30 cellular contexts compared by ENCODE assay signal in genomic region chrX:149571770-149572169, GRCh38. TPM values are rescaled to one million over a fixed set of nuclear protein-coding genes. Genes with fewer than 3 reads are reported as not detected.
"Had no signal": no experiment of that assay in that cellular context is flagged by ENCODE, and none has a peak within 500 bp of the region (broad histone marks: within the 10 kb centered on the region; RNA-seq: fewer than 3 reads in every experiment).

No MANE protein-coding gene starts in this region.

- H3K4me3 ChIP-seq: ascending aorta, esophagus squamous epithelium, heart right ventricle, skin epidermis, testis, uterus had no signal

- H3K9me3 ChIP-seq: ascending aorta, esophagus squamous epithelium, heart right ventricle, neutrophil, testis, uterus had no signal

- H3K4me1 ChIP-seq: esophagus squamous epithelium, testis, uterus had no signal

- DNase-seq: activated B cell treated with CpG ODN at 0.5 μM for 24 hours; activated CD4-positive, alpha-beta T cell treated with anti-CD3 and anti-CD28 coated beads for 4 hours; activated CD4-positive, alpha-beta T cell treated with anti-CD3 and anti-CD28 coated beads, Interleukin-2, amount 50 U/mL, for 48 hours; activated CD8-positive, alpha-beta memory T cell treated with anti-CD3 and anti-CD28 coated beads for 24 hours; activated effector memory CD4-positive, alpha-beta T cell treated with anti-CD3 and anti-CD28 coated beads, Interleukin-2, amount 50 U/mL, for 16 hours; activated naive CD4-positive, alpha-beta T cell treated with anti-CD3 and anti-CD28 coated beads, Interleukin-2, amount 10 ng/mL, durations not matched to agents 7 days and 5 days; activated naive CD8-positive, alpha-beta T cell treated with anti-CD3 and anti-CD28 coated beads, Interleukin-2, amount 10 ng/mL, durations not matched to agents 7 days and 5 days; caudate nucleus; esophagus squamous epithelium; foreskin melanocyte; heart right ventricle; left ventricle myocardium superior; stimulated activated CD4-positive, alpha-beta T cell treated with anti-CD3 and anti-CD28 coated beads, Interleukin-12 subunit alpha, Interleukin-12 subunit beta, amount 100 ng/mL, for 4 hours; stimulated activated CD4-positive, alpha-beta T cell treated with anti-CD3 and anti-CD28 coated beads, Interleukin-4, amount 100 ng/mL, for 1 hour; stimulated activated naive CD8-positive, alpha-beta T cell treated with anti-CD3 and anti-CD28 coated beads, Interleukin-15, Interleukin-2, amounts not matched to agents 100 U/mL and 50 U/mL, for 24 hours; T-helper 17 cell; testis; uterus had no signal

- H3K27me3 ChIP-seq: ascending aorta, esophagus squamous epithelium, heart right ventricle, neutrophil, testis, uterus had no signal

- H3K27ac ChIP-seq: ascending aorta, epithelial cell of prostate, esophagus squamous epithelium, heart right ventricle, neutrophil, skin epidermis, testis, uterus had no signal

- H3K36me3 ChIP-seq: ascending aorta, esophagus squamous epithelium, heart right ventricle, neutrophil, uterus had no signal

- ATAC-seq: heart right ventricle; left ventricle myocardium superior; sciatic nerve; stimulated activated naive CD8-positive, alpha-beta T cell treated with anti-CD3 and anti-CD28 coated beads, Interleukin-15, Interleukin-2, amounts not matched to agents 100 U/mL and 50 U/mL, for 24 hours; T-helper 17 cell had no signal

RNA-seq across cellular contexts. Expression of gene MAGEA9B, which starts 15.5 kb away (rescaled TPM):
- total RNA-seq: activated B cell treated with CpG ODN at 0.5 μM for 24 hours; activated naive CD8-positive, alpha-beta T cell treated with anti-CD3 and anti-CD28 coated beads, Interleukin-2, amount 10 ng/mL, durations not matched to agents 7 days and 5 days; ascending aorta; esophagus squamous epithelium; glomerular endothelial cell; heart right ventricle; left ventricle myocardium superior; lung microvascular endothelial cell; mesenteric fat pad; mucosa of gallbladder; osteocyte; progenitor cell of endocrine pancreas; renal cortical epithelial cell; sciatic nerve; T-helper 17 cell; uterus had no signal
- polyA plus RNA-seq: heart right ventricle had no signal

RNA-seq across cellular contexts. Expression of gene HSFX3, which starts 22.0 kb away (rescaled TPM):
- total RNA-seq: activated B cell treated with CpG ODN at 0.5 μM for 24 hours; activated naive CD8-positive, alpha-beta T cell treated with anti-CD3 and anti-CD28 coated beads, Interleukin-2, amount 10 ng/mL, durations not matched to agents 7 days and 5 days; ascending aorta; esophagus squamous epithelium; glomerular endothelial cell; left ventricle myocardium superior; lung microvascular endothelial cell; mesenteric fat pad; mucosa of gallbladder; osteocyte; progenitor cell of endocrine pancreas; renal cortical epithelial cell; sciatic nerve; T-helper 17 cell; uterus had no signal

RNA-seq across cellular contexts. Expression of gene HSFX2, which starts 23.3 kb away (rescaled TPM):
- total RNA-seq: ascending aorta, left ventricle myocardium superior, mesenteric fat pad, renal cortical epithelial cell, T-helper 17 cell, uterus had no signal
